In the genomic region with DNA sequence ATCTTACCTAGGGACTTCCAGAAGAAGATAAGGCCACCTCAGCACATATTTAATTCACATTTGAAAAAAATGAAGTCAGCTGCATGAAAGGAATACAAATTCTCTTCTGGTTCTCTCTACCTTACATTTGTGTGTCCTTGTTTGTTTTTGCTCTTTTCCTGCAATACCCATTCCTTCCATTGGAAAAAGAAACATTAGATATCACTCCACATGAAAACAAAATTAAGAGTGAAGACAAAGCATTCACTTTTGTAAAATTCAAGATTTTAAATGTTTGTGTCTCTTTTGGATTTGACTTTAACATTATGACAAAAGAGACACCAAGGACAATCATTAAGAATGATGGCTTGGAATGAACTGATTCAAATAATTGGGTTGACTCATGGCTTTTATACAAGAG, we compare ENCODE assay signal across 23 cellular contexts.
"Had no signal": no experiment of that assay in that cellular context is flagged by ENCODE, and none has a peak within 500 bp of the region (broad histone marks: within the 10 kb centered on the region; RNA-seq: fewer than 3 reads in every experiment).

No MANE protein-coding gene starts in this region.

- H3K79me2 ChIP-seq: hepatocyte had no signal

- DNase-seq: cortex of kidney; effector memory CD8-positive, alpha-beta T cell; foreskin fibroblast; gastrocnemius medialis; heart left ventricle; kidney; mesenchymal stem cell; naive thymus-derived CD8-positive, alpha-beta T cell; nephron progenitor cell; occipital lobe; pancreas; right lobe of liver; small intestine; stimulated activated CD4-positive, alpha-beta T cell treated with anti-CD3 and anti-CD28 coated beads, Interleukin-12 subunit alpha, Interleukin-12 subunit beta, amount 100 ng/mL, for 4 hours; stimulated activated CD4-positive, alpha-beta T cell treated with anti-CD3 and anti-CD28 coated beads, Interleukin-1b, Interleukin-23, amount 100 ng/mL, for 48 hours; stimulated activated CD4-positive, alpha-beta T cell treated with anti-CD3 and anti-CD28 coated beads, Interleukin-4, amount 100 ng/mL, for 1 hour; stimulated activated CD8-positive, alpha-beta memory T cell treated with anti-CD3 and anti-CD28 coated beads, Interleukin-4, amount 100 ng/mL, for 48 hours; stimulated activated naive CD4-positive, alpha-beta T cell treated with Interleukin-2 at 50 U/mL for 16 hours; stomach; thyroid gland; trophoblast cell had no signal

- H3K27ac ChIP-seq: gastrocnemius medialis, heart left ventricle, hepatocyte, pancreas, right lobe of liver, stomach, thyroid gland had no signal

- H3K9me3 Mint-ChIP-seq: nephron progenitor cell had no signal

- H3K9me3 ChIP-seq: gastrocnemius medialis, heart left ventricle, pancreas, right lobe of liver, stomach, thyroid gland had no signal

- H3K4me1 ChIP-seq: gastrocnemius medialis, heart left ventricle, pancreas, right lobe of liver, stomach, thyroid gland had no signal

- H3K27me3 Mint-ChIP-seq: effector memory CD8-positive, alpha-beta T cell; naive thymus-derived CD8-positive, alpha-beta T cell had no signal

- H3K4me1 Mint-ChIP-seq: naive thymus-derived CD8-positive, alpha-beta T cell; nephron progenitor cell had no signal

- ATAC-seq: effector memory CD8-positive, alpha-beta T cell; gastrocnemius medialis; heart left ventricle; left lobe of liver; naive thymus-derived CD8-positive, alpha-beta T cell; pancreas; right lobe of liver had no signal

- H3K27me3 ChIP-seq: gastrocnemius medialis, heart left ventricle, hepatocyte, pancreas, right lobe of liver, stomach, thyroid gland had no signal

- H3K4me3 ChIP-seq: gastrocnemius medialis, heart left ventricle, hepatocyte, pancreas, right lobe of liver, stomach, thyroid gland had no signal

- H3K27ac Mint-ChIP-seq: effector memory CD8-positive, alpha-beta T cell; naive thymus-derived CD8-positive, alpha-beta T cell; nephron progenitor cell had no signal

- H3K4me3 Mint-ChIP-seq: effector memory CD8-positive, alpha-beta T cell; naive thymus-derived CD8-positive, alpha-beta T cell; nephron progenitor cell had no signal

- H2AFZ ChIP-seq: hepatocyte had no signal

- H3K4me2 ChIP-seq: hepatocyte had no signal

- H3K36me3 Mint-ChIP-seq: naive thymus-derived CD8-positive, alpha-beta T cell had no signal
